In genomic region chrX:24093746-24094145, GRCh38 we compare ENCODE assay signal across 3 cellular contexts.
"Had no signal": no experiment of that assay in that cellular context is flagged by ENCODE, and none has a peak within 500 bp of the region (broad histone marks: within the 10 kb centered on the region; RNA-seq: fewer than 3 reads in every experiment).

No MANE protein-coding gene starts in this region.

- H3K4me3 ChIP-seq: GM12878 had no signal

- DNase-seq: GDM1, GF-D8 had no signal

- ATAC-seq: GM12878 had no signal
